1 cellular context compared by ENCODE assay signal in genomic region chr15:85302271-85302670, GRCh38.
TF ChIP-seq lines count a peak whose summit lies in the region.

No MANE protein-coding gene starts in this region.

TF ChIP-seq in GM23338, 12 proteins besides CTCF, POLR2A, EP300 and RAD21 (continued from another document):
- TF ChIP-seq ZNF462 (CRISPR knock-in tag; IDR thresholded peaks at IDR 0.05): no peak
- no peak for TF ChIP-seq ETS1 (IDR thresholded peaks at IDR 0.05)
- TF ChIP-seq CREB1 (CRISPR knock-in tag; IDR thresholded peaks at IDR 0.05; ENCODE audit: low read depth): no peak
- no peak for TF ChIP-seq ZNF331 (CRISPR knock-in tag; IDR thresholded peaks at IDR 0.05; ENCODE audit: low read depth)
- no peak for TF ChIP-seq STAT1 (IDR thresholded peaks at IDR 0.05; ENCODE audit: unreplicated experiment)
- TF ChIP-seq NANOG (IDR thresholded peaks at IDR 0.05; ENCODE audit: borderline replicate concordance): no peak
- TF ChIP-seq EZH2 (IDR thresholded peaks at IDR 0.05; ENCODE audit: low read depth, unreplicated experiment): no peak
- no peak for TF ChIP-seq REST (IDR thresholded peaks at IDR 0.05; ENCODE audit: unreplicated experiment)
- no peak for TF ChIP-seq ZNF114 (CRISPR knock-in tag; IDR thresholded peaks at IDR 0.05)
- TF ChIP-seq EZH2phosphoT487 (IDR thresholded peaks at IDR 0.05; ENCODE audit: unreplicated experiment): no peak
- TF ChIP-seq POLR2AphosphoS5 (IDR thresholded peaks at IDR 0.05; ENCODE audit: low read depth): no peak
